Comparison of ENCODE assay signal across 16 cellular contexts in the genomic region with DNA sequence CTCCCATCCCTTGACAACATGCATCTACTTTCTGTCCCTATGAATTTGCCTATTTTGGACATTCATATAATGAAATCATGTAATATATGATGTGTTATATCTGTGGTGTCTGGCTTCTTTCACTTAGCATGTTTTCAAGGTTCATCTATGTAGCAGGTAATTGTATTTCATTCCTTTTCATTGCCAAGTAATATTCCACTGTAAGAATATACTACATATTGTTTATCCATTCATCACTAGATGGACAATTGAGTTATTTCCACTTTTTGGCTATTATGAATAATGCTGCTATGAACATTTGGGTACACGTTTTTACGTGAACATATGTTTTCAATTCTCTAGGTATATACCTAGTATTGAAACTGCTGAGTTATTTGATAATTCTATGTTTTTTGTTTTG.
A peak's percentile ranks its signal among the peaks of the same experiment; 100 is the strongest.
DNase-seq lines count a peak whose midpoint lies in the region; ATAC-seq, FAIRE-seq and TF ChIP-seq lines count a peak whose summit lies in the region.
"Had no signal": no experiment of that assay in that cellular context is flagged by ENCODE, and none has a peak within 500 bp of the region (broad histone marks: within the 10 kb centered on the region; RNA-seq: fewer than 3 reads in every experiment).

No MANE protein-coding gene starts in this region.

- no peak for TF ChIP-seq RAD21 in A549 (conservative IDR thresholded peaks at IDR 0.05 in 1 of 2, IDR thresholded peaks at IDR 0.05 in 1 of 2)

- CTCF ChIA-PET in A549 (lab: Yijun Ruan, JAX) = no interaction called here

- WGBS in A549 (ENCODE audit: missing lambda C conversion rate) = 61% methylated on average over 2 of the region's 2 CpGs

- no peak for TF ChIP-seq CTCF in A549 (IDR thresholded peaks at IDR 0.05)
- no peak for TF ChIP-seq CTCF in OCI-LY3 (IDR thresholded peaks at IDR 0.05; ENCODE audit: low read depth, low read length)

- no peak overlapping the region for H3K9ac ChIP-seq in OCI-LY3 (ENCODE audit: low read length)

- H3K9me3 ChIP-seq in A549 (no peaks in the 10 kb centered on the region), OCI-LY3 (ENCODE audit: insufficient read depth, low read length) (no peaks in the 10 kb centered on the region)

- no peak overlapping the region for H2AFZ ChIP-seq in OCI-LY3 (ENCODE audit: low read depth, low read length)

- H3K4me2 ChIP-seq in A549 (no peak overlapping the region), OCI-LY3 (ENCODE audit: low read length) (0 out of 2 replicates have a peak overlapping the region, but pooled peaks have one; percentile 40)

- no peaks in the 10 kb centered on the region for H3K27me3 ChIP-seq in OCI-LY3 (ENCODE audit: low read depth, low read length)

- no peaks in the 10 kb centered on the region for H3K79me2 ChIP-seq in OCI-LY3 (ENCODE audit: low read length)

- no peak for TF ChIP-seq POLR2A in A549 (IDR thresholded peaks at IDR 0.05; ENCODE audit: low read length)
- no peak for TF ChIP-seq POLR2A in H54 (IDR thresholded peaks at IDR 0.05; ENCODE audit: low read depth, low read length)

- no peak for ATAC-seq in A549
- ATAC-seq in HG02884 (IDR thresholded peaks at IDR 0.05; ENCODE audit: unreplicated experiment) = no peak

- no peak for TF ChIP-seq EP300 in A549 (IDR thresholded peaks at IDR 0.05)

- H4K20me1 ChIP-seq in OCI-LY3 (ENCODE audit: insufficient read depth, low read length) = no peaks in the 10 kb centered on the region

- H3K27ac ChIP-seq in A549 (no peak overlapping the region), OCI-LY3 (ENCODE audit: low read length) (no peak overlapping the region)

- peaks cover 4% of the 10 kb centered on the region for H3K36me3 ChIP-seq in OCI-LY3 (replicated peaks; ENCODE audit: low read depth, low read length)

- FAIRE-seq in A549 (lab: Jason Lieb, UNC) (peak; percentile 7), H54 (lab: Jason Lieb, UNC) (peak; percentile 58), frontal cortex (lab: Jason Lieb, UNC) (no peak)

- no peak for DNase-seq in A549 (ENCODE audit: low read depth in 1 of 2, low spot score in 1 of 2)
- DNase-seq in H54 (ENCODE audit: insufficient read length, low spot score) = no peak
- DNase-seq in frontal cortex (ENCODE audit: low spot score in 2 of 2) = no peak
- DNase-seq in HuH-7 (ENCODE audit: low spot score) = no peak
- DNase-seq: 8988T; C1 segment of cervical spinal cord; Calu3; CD4-positive, alpha-beta memory T cell; COR-L47; DMS53; DMS79 treated with DMSO at 0.1 percent for 48 hours; GF-D8; GOT3; H7 had no signal

- H3K4me3 ChIP-seq in A549 = no peak overlapping the region
- H3K4me3 ChIP-seq in OCI-LY3 (ENCODE audit: low read length) = no peak overlapping the region

- H3K4me1 ChIP-seq in A549 = no peaks in the 10 kb centered on the region
- H3K4me1 ChIP-seq in OCI-LY3 (ENCODE audit: low read length) = peaks cover 72% of the 10 kb centered on the region

- POLR2A ChIA-PET in A549 (lab: Yijun Ruan, JAX) = no interaction called here

TF ChIP-seq in A549, 52 proteins besides CTCF, POLR2A, EP300 and RAD21:
- TF ChIP-seq RNF2 (IDR thresholded peaks at IDR 0.05; ENCODE audit: borderline replicate concordance, low read depth) = no peak
- TF ChIP-seq CEBPB (IDR thresholded peaks at IDR 0.05) = no peak
- no peak for TF ChIP-seq PHF8 (IDR thresholded peaks at IDR 0.05; ENCODE audit: borderline replicate concordance, low read depth)
- no peak for TF ChIP-seq ELK1 (IDR thresholded peaks at IDR 0.05; ENCODE audit: low read depth, low read length)
- TF ChIP-seq FOXS1 (CRISPR knock-in tag; IDR thresholded peaks at IDR 0.05) = no peak
- TF ChIP-seq CBX2 (IDR thresholded peaks at IDR 0.05; ENCODE audit: borderline replicate concordance, low read depth) = no peak
- TF ChIP-seq RCOR1 (IDR thresholded peaks at IDR 0.05; ENCODE audit: low read depth, low read length) = no peak
- TF ChIP-seq ESRRA (IDR thresholded peaks at IDR 0.05; ENCODE audit: borderline replicate concordance, low read length) = no peak
- no peak for TF ChIP-seq BCL3 (IDR thresholded peaks at IDR 0.05)
- no peak for TF ChIP-seq JUN (IDR thresholded peaks at IDR 0.05)
- TF ChIP-seq HMGXB4 (CRISPR knock-in tag; IDR thresholded peaks at IDR 0.05; ENCODE audit: borderline replicate concordance) = no peak
- TF ChIP-seq BHLHE40 (IDR thresholded peaks at IDR 0.05; ENCODE audit: low read depth, low read length) = no peak
- no peak for TF ChIP-seq ZSCAN20 (CRISPR knock-in tag; IDR thresholded peaks at IDR 0.05)
- no peak for TF ChIP-seq TP53 (CRISPR knock-in tag; IDR thresholded peaks at IDR 0.05)
- TF ChIP-seq MAZ (IDR thresholded peaks at IDR 0.05; ENCODE audit: borderline replicate concordance, low read depth, low read length) = no peak
- no peak for TF ChIP-seq FOSB (CRISPR knock-in tag; IDR thresholded peaks at IDR 0.05)
- TF ChIP-seq CHD4 (IDR thresholded peaks at IDR 0.05; ENCODE audit: borderline replicate concordance) = no peak
- no peak for TF ChIP-seq RARB (CRISPR knock-in tag; IDR thresholded peaks at IDR 0.05)
